14 cellular contexts compared by ENCODE assay signal in the genomic region with DNA sequence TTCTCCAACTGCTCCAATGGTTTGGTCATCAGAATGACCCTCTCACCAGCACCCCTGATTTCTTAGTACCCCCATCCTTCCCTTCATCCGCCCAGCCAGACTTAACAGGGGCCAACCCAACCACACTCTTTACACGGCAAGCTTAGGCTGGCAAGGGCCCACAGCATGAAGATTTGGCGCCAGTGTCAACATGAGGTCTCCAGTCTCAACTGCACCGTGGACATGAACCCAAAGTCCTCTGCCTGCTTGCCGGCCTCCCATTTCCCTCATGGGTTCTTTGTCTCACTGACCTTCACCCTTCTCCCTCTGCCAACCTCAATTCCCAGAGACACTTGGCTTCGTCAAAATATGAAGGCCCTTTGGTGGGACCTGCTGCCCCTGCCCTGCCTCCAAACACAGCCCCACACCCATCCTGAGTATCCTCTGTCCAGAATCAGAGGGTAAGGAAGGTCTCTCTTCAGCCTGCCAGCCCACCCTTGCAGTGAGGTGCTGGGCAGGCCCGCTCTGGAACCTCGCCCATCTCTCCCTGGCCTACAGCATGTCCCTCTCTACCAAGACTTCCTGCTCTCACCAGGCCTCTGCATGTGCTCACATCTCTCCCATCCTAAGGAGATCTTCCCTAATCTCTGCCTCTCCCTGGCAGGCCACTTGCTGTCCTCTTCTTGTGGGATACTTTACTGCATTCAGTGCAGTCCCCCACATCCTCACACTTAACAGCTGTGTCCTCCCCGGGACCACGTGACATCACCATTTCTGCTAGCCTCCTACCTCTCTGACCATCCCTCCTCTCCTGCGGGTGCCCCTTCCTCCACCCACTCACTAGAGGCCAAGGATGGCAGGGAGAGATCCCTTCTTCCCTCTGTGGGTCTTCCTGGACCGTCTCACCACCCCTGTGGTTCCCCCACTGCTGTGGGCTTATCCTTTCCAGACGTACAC.
DNase-seq lines count a peak whose midpoint lies in the region; ATAC-seq and TF ChIP-seq lines count a peak whose summit lies in the region.
"Had no signal": no experiment of that assay in that cellular context is flagged by ENCODE, and none has a peak within 500 bp of the region (broad histone marks: within the 10 kb centered on the region; RNA-seq: fewer than 3 reads in every experiment).

No MANE protein-coding gene starts in this region.

- no peaks in the 10 kb centered on the region for H3K9me3 ChIP-seq in liver (ENCODE audit: control insufficient read depth in 4 of 4, low read length in 3 of 4)
- H3K9me3 ChIP-seq: colonic mucosa, sigmoid colon, transverse colon had no signal

- H3K4me1 Mint-ChIP-seq in activated CD4-positive, alpha-beta T cell treated with anti-CD3 and anti-CD28 coated beads, Interleukin-2, amount 10 ng/mL, durations not matched to agents 24 days and 14 days: peaks cover 57% of the 10 kb centered on the region
- H3K4me1 Mint-ChIP-seq in activated T-helper 2 cell treated with anti-CD3 and anti-CD28 coated beads, Interferon-gamma antibody, Interleukin-2, Interleukin-4, amounts not matched to agents 10 μg/mL and 5 μg/mL and 100 μg/mL, durations not matched to agents 14 hours and 24 hours and 36 hours (ENCODE audit: low read depth): peaks cover 38% of the 10 kb centered on the region
- peaks cover 68% of the 10 kb centered on the region for H3K4me1 Mint-ChIP-seq in stimulated activated naive CD8-positive, alpha-beta T cell treated with anti-CD3 and anti-CD28 coated beads, Interleukin-15, amount 100 ng/mL, for 72 hours

- H3K27me3 Mint-ChIP-seq in activated CD4-positive, alpha-beta T cell treated with anti-CD3 and anti-CD28 coated beads, Interleukin-2, amount 10 ng/mL, durations not matched to agents 24 days and 14 days: peaks cover 12% of the 10 kb centered on the region
- no peaks in the 10 kb centered on the region for H3K27me3 Mint-ChIP-seq in activated T-helper 2 cell treated with anti-CD3 and anti-CD28 coated beads, Interferon-gamma antibody, Interleukin-2, Interleukin-4, amounts not matched to agents 10 μg/mL and 5 μg/mL and 100 μg/mL, durations not matched to agents 14 hours and 24 hours and 36 hours (ENCODE audit: low read depth)
- H3K27me3 Mint-ChIP-seq in stimulated activated naive CD8-positive, alpha-beta T cell treated with anti-CD3 and anti-CD28 coated beads, Interleukin-15, amount 100 ng/mL, for 72 hours: peaks cover 12% of the 10 kb centered on the region
- H3K27me3 Mint-ChIP-seq: activated CD4-positive, alpha-beta memory T cell treated with anti-CD3 and anti-CD28 coated beads for 36 hours had no signal

- peaks cover 13 to 39% (median 24%) of the 10 kb centered on the region in 4 donors for H3K4me1 ChIP-seq in liver (ENCODE audit: control insufficient read depth in 4 of 4, insufficient read depth in 4 of 4, low read length in 3 of 4)

- H3K27me3 ChIP-seq in liver (ENCODE audit: control insufficient read depth in 4 of 4, insufficient read depth in 4 of 4, low read length in 3 of 4): no peaks in the 10 kb centered on the region
- H3K27me3 ChIP-seq: colonic mucosa, sigmoid colon, transverse colon had no signal

- WGBS in liver: 74% methylated on average over 13 of the region's 13 CpGs

- intact Hi-C loops in activated CD4-positive, alpha-beta T cell treated with anti-CD3 and anti-CD28 coated beads, Interleukin-2, amount 10 ng/mL, durations not matched to agents 24 days and 14 days (cut with micrococcal nuclease): loop anchor here (5.0 to 10.0 kb wide), 3 partner anchors 215 to 468 kb away; partner anchors contain the start of genes PPIF and ZCCHC24
- intact Hi-C loops in activated T-helper 2 cell treated with anti-CD3 and anti-CD28 coated beads, Interferon-gamma antibody, Interleukin-2, Interleukin-4, amounts not matched to agents 10 μg/mL and 5 μg/mL and 100 μg/mL, durations not matched to agents 14 hours and 24 hours and 36 hours (cut with micrococcal nuclease): loop anchor here (10.0 kb wide), 2 partner anchors 358 to 468 kb away; partner anchors contain the start of gene ZCCHC24

- ATAC-seq in stimulated activated naive CD8-positive, alpha-beta T cell treated with anti-CD3 and anti-CD28 coated beads, Interleukin-15, amount 100 ng/mL, for 72 hours: no peak
- ATAC-seq in GM18867 (IDR thresholded peaks at IDR 0.05; ENCODE audit: unreplicated experiment): no peak
- ATAC-seq in HG02610 (IDR thresholded peaks at IDR 0.05; ENCODE audit: unreplicated experiment): no peak

- TF ChIP-seq CTCF in liver (IDR thresholded peaks at IDR 0.05; ENCODE audit: low read depth, low read length, missing input control): no peak

- peak; percentile 21 to 40 for TF ChIP-seq RAD21 in liver (IDR thresholded peaks at IDR 0.05)

- no peak overlapping the region for H3K9ac ChIP-seq in liver (ENCODE audit: low read depth in 1 of 2, low read length in 2 of 2)

- H3K4me3 ChIP-seq in liver (ENCODE audit: low read depth in 1 of 3, low read length in 3 of 3): no peak overlapping the region
- H3K4me3 ChIP-seq: colonic mucosa, sigmoid colon, transverse colon had no signal

- H3K36me3 ChIP-seq in liver (ENCODE audit: control insufficient read depth in 4 of 4, insufficient read depth in 3 of 4, low read depth in 1 of 4, low read length in 3 of 4): no peaks in the 10 kb centered on the region
- H3K36me3 ChIP-seq: colonic mucosa, sigmoid colon, transverse colon had no signal

- H3K27ac Mint-ChIP-seq in activated CD4-positive, alpha-beta T cell treated with anti-CD3 and anti-CD28 coated beads, Interleukin-2, amount 10 ng/mL, durations not matched to agents 24 days and 14 days: peak overlapping the region; percentile 39
- H3K27ac Mint-ChIP-seq in activated T-helper 2 cell treated with anti-CD3 and anti-CD28 coated beads, Interferon-gamma antibody, Interleukin-2, Interleukin-4, amounts not matched to agents 10 μg/mL and 5 μg/mL and 100 μg/mL, durations not matched to agents 14 hours and 24 hours and 36 hours: peak overlapping the region; percentile 23
- H3K27ac Mint-ChIP-seq in stimulated activated naive CD8-positive, alpha-beta T cell treated with anti-CD3 and anti-CD28 coated beads, Interleukin-15, amount 100 ng/mL, for 72 hours: peak overlapping the region; percentile 59 to 90

- no peak overlapping the region for H3K27ac ChIP-seq in liver (ENCODE audit: low read depth in 1 of 2, low read length in 2 of 2)
- H3K27ac ChIP-seq: colonic mucosa, HL-60, transverse colon had no signal

- DNase-seq in activated CD4-positive, alpha-beta T cell treated with anti-CD3 and anti-CD28 coated beads, Interleukin-2, amount 10 ng/mL, durations not matched to agents 24 days and 14 days: no peak
- DNase-seq in activated CD4-positive, alpha-beta T cell treated with anti-CD3 and anti-CD28 coated beads for 1 hour: no peak
- DNase-seq in activated T-helper 2 cell treated with anti-CD3 and anti-CD28 coated beads, Interferon-gamma antibody, Interleukin-2, Interleukin-4, amounts not matched to agents 10 μg/mL and 5 μg/mL and 100 μg/mL, durations not matched to agents 14 hours and 24 hours and 36 hours (ENCODE audit: low spot score): no peak
- DNase-seq in stimulated activated naive CD8-positive, alpha-beta T cell treated with anti-CD3 and anti-CD28 coated beads, Interleukin-15, amount 100 ng/mL, for 72 hours: no peak
- no peak for DNase-seq in AG08395 (ENCODE audit: low spot score)
- DNase-seq: activated naive CD4-positive, alpha-beta T cell treated with Interleukin-2 at 50 U/mL for 16 hours; colonic mucosa had no signal

- no peak overlapping the region for H3K4me3 Mint-ChIP-seq in activated CD4-positive, alpha-beta T cell treated with anti-CD3 and anti-CD28 coated beads, Interleukin-2, amount 10 ng/mL, durations not matched to agents 24 days and 14 days
- H3K4me3 Mint-ChIP-seq in activated T-helper 2 cell treated with anti-CD3 and anti-CD28 coated beads, Interferon-gamma antibody, Interleukin-2, Interleukin-4, amounts not matched to agents 10 μg/mL and 5 μg/mL and 100 μg/mL, durations not matched to agents 14 hours and 24 hours and 36 hours (ENCODE audit: low read depth): no peak overlapping the region
- H3K4me3 Mint-ChIP-seq in stimulated activated naive CD8-positive, alpha-beta T cell treated with anti-CD3 and anti-CD28 coated beads, Interleukin-15, amount 100 ng/mL, for 72 hours: no peak overlapping the region
- H3K4me3 Mint-ChIP-seq: activated CD4-positive, alpha-beta memory T cell treated with anti-CD3 and anti-CD28 coated beads for 36 hours had no signal

- H3K9me3 Mint-ChIP-seq in activated CD4-positive, alpha-beta T cell treated with anti-CD3 and anti-CD28 coated beads, Interleukin-2, amount 10 ng/mL, durations not matched to agents 24 days and 14 days: no peaks in the 10 kb centered on the region
- no peaks in the 10 kb centered on the region for H3K9me3 Mint-ChIP-seq in activated T-helper 2 cell treated with anti-CD3 and anti-CD28 coated beads, Interferon-gamma antibody, Interleukin-2, Interleukin-4, amounts not matched to agents 10 μg/mL and 5 μg/mL and 100 μg/mL, durations not matched to agents 14 hours and 24 hours and 36 hours
- no peaks in the 10 kb centered on the region for H3K9me3 Mint-ChIP-seq in stimulated activated naive CD8-positive, alpha-beta T cell treated with anti-CD3 and anti-CD28 coated beads, Interleukin-15, amount 100 ng/mL, for 72 hours
- H3K9me3 Mint-ChIP-seq: activated CD4-positive, alpha-beta memory T cell treated with anti-CD3 and anti-CD28 coated beads for 36 hours had no signal

- no peaks in the 10 kb centered on the region for H3K36me3 Mint-ChIP-seq in activated CD4-positive, alpha-beta T cell treated with anti-CD3 and anti-CD28 coated beads, Interleukin-2, amount 10 ng/mL, durations not matched to agents 24 days and 14 days (ENCODE audit: low read depth)
- H3K36me3 Mint-ChIP-seq in activated T-helper 2 cell treated with anti-CD3 and anti-CD28 coated beads, Interferon-gamma antibody, Interleukin-2, Interleukin-4, amounts not matched to agents 10 μg/mL and 5 μg/mL and 100 μg/mL, durations not matched to agents 14 hours and 24 hours and 36 hours (ENCODE audit: low read depth): no peaks in the 10 kb centered on the region
- H3K36me3 Mint-ChIP-seq: activated CD4-positive, alpha-beta memory T cell treated with anti-CD3 and anti-CD28 coated beads for 36 hours had no signal

TF ChIP-seq in liver, 16 proteins besides CTCF, POLR2A, EP300 and RAD21:
- TF ChIP-seq FOXA2 (IDR thresholded peaks at IDR 0.05) (peak; percentile 88), FOXA1 (IDR thresholded peaks at IDR 0.05) (peak; percentile 65), JUND (IDR thresholded peaks at IDR 0.05) (peak in 1 of 2 donors; percentile 58), HNF4G (IDR thresholded peaks at IDR 0.05) (peak; percentile 38), RXRA (IDR thresholded peaks at IDR 0.05) (peak; percentile 50 to 82), TAF1 (conservative IDR thresholded peaks at IDR 0.05) (no peak), SP1 (IDR thresholded peaks at IDR 0.05) (peak; percentile 55), HNF4A (conservative IDR thresholded peaks at IDR 0.05) (peak; percentile 88 to 92), NR2F2 (IDR thresholded peaks at IDR 0.05) (no peak)

Comparison
In these comparisons a context has a peak if more than half of its experiments do, and no peak if none do; other contexts are left out.
1. H3K27ac Mint-ChIP-seq: peak in every context shown above with its lines; median percentile 74 in stimulated activated naive CD8-positive, alpha-beta T cell treated with anti-CD3 and anti-CD28 coated beads, Interleukin-15, amount 100 ng/mL, for 72 hours; 39 in activated CD4-positive, alpha-beta T cell treated with anti-CD3 and anti-CD28 coated beads, Interleukin-2, amount 10 ng/mL, durations not matched to agents 24 days and 14 days; 23 in activated T-helper 2 cell treated with anti-CD3 and anti-CD28 coated beads, Interferon-gamma antibody, Interleukin-2, Interleukin-4, amounts not matched to agents 10 μg/mL and 5 μg/mL and 100 μg/mL, durations not matched to agents 14 hours and 24 hours and 36 hours.